Comparison of ENCODE assay signal across 8 cellular contexts in genomic region chr4:110622841-110623709, GRCh38. TPM values are rescaled to one million over a fixed set of nuclear protein-coding genes. Genes with fewer than 3 reads are reported as not detected.
DNase-seq lines count a peak whose midpoint lies in the region; ATAC-seq, FAIRE-seq and TF ChIP-seq lines count a peak whose summit lies in the region.

Gene PITX2, minus strand, starts transcription at chr4:110623077. Its CDS starts 617 bp downstream, at chr4:110622460.

- no peak within 1 kb of the TSS for H3K9ac ChIP-seq in endothelial cell of umbilical vein (replicated peaks; ENCODE audit: extremely low read depth, insufficient read depth, low read length)

- H3K4me2 ChIP-seq in endothelial cell of umbilical vein (ENCODE audit: insufficient read depth, low read length): peak within 1 kb of the TSS; percentile 45

- TF ChIP-seq POLR2A in endothelial cell of umbilical vein (IDR thresholded peaks at IDR 0.05; ENCODE audit: low read depth, low read length): no peak

- H3K27ac ChIP-seq in endothelial cell of umbilical vein (ENCODE audit: insufficient read depth, low read depth, low read length) (no peak within 1 kb of the TSS), muscle layer of duodenum (ENCODE audit: low read length) (no peak within 1 kb of the TSS), tibial artery (no peak within 1 kb of the TSS)

- peak within 1 kb of the TSS; percentile 19 to 50 (median 33) for H3K4me3 ChIP-seq in endothelial cell of umbilical vein (replicated peaks in 1 of 3; ENCODE audit: insufficient read depth in 1 of 3, low read depth in 1 of 3, low read length in 3 of 3)
- H3K4me3 ChIP-seq in muscle layer of duodenum (ENCODE audit: low read depth in 1 of 2, low read length in 2 of 2): peak within 1 kb of the TSS; percentile 21 to 69
- H3K4me3 ChIP-seq in tibial artery: peak within 1 kb of the TSS; percentile 42 to 47

- TF ChIP-seq CTCF in endothelial cell of umbilical vein (IDR thresholded peaks at IDR 0.05; ENCODE audit: extremely low read depth in 1 of 2, insufficient read depth in 1 of 2, low read depth in 1 of 2, low read length in 2 of 2) (no peak), tibial artery (IDR thresholded peaks at IDR 0.05) (no peak)

- POLR2A ChIA-PET in endothelial cell of umbilical vein (lab: Charles Lee): no interaction called here

- H4K20me1 ChIP-seq in endothelial cell of umbilical vein (replicated peaks; ENCODE audit: control insufficient read depth, extremely low read depth, insufficient read depth, low read length): peaks cover 3% of the 10 kb centered on the region

- BruUV-seq in endothelial cell of umbilical vein (replicated peaks; lab: Mats Ljungman, UMichigan): no TSS peak

- intact Hi-C loops in endothelial cell of umbilical vein (cut with micrococcal nuclease) (loop anchor here (2.0 to 5.0 kb wide), 2 partner anchors 88 to 1894 kb away; partner anchors contain the start of gene NEUROG2), tibial artery (cut with DNase I; ENCODE audit: low total_unique reads) (loop anchor here (10.0 kb wide), 1 partner anchor 662 kb away; no protein-coding TSS in a partner anchor)

- dilution Hi-C loops in endothelial cell of umbilical vein (cut with MboI; ENCODE audit: extremely low pct_ligation_motif_present, low sequenced_read_pairs): no loop called here

- peak within 1 kb of the TSS; percentile 69 for H2AFZ ChIP-seq in endothelial cell of umbilical vein (ENCODE audit: low read depth, low read length)

- CTCF ChIA-PET in endothelial cell of umbilical vein (lab: Charles Lee): interaction anchor here (1.1 kb wide), 2 partner anchors 8 to 9 kb away, joined by 3 to 4 read pairs; no protein-coding TSS in a partner anchor

- peak; percentile 96 for DNase-seq in COLO829 (ENCODE audit: low spot score)
- DNase-seq in HT-29 (ENCODE audit: low spot score): peak; percentile 93
- peak; percentile 97 for DNase-seq in T1000 (lab: John Stamatoyannopoulos, UW)
- peak; percentile 89 for DNase-seq in endothelial cell of umbilical vein (ENCODE audit: low read depth, low spot score)
- DNase-seq in tibial artery: no peak
- DNase-seq in Kasumi-1 (lab: John Stamatoyannopoulos, UW): no peak

- peaks cover 8% of the 10 kb centered on the region for H3K4me1 ChIP-seq in endothelial cell of umbilical vein (ENCODE audit: control insufficient read depth, extremely low read depth, insufficient read depth, low read length)
- H3K4me1 ChIP-seq in muscle layer of duodenum (ENCODE audit: control insufficient read depth in 1 of 2, insufficient read depth in 2 of 2, low read length in 2 of 2): peaks cover 0 to 35% of the 10 kb centered on the region in 2 donors
- peaks cover 4 to 31% (median 26%) of the 10 kb centered on the region in 4 donors for H3K4me1 ChIP-seq in tibial artery

- H3K9me3 ChIP-seq in endothelial cell of umbilical vein (replicated peaks; ENCODE audit: control insufficient read depth, insufficient read depth, low read length) (no peaks in the 10 kb centered on the region), muscle layer of duodenum (ENCODE audit: control insufficient read depth in 1 of 2, low read length in 2 of 2) (peaks cover 4 to 6% of the 10 kb centered on the region in 2 donors), tibial artery (peaks cover 0 to 6% (median 6%) of the 10 kb centered on the region in 3 donors)

- no peaks in the 10 kb centered on the region for H3K79me2 ChIP-seq in endothelial cell of umbilical vein (ENCODE audit: control insufficient read depth, insufficient read depth, low read length)

- no peaks in the 10 kb centered on the region for H3K9me1 ChIP-seq in endothelial cell of umbilical vein (replicated peaks; ENCODE audit: control insufficient read depth, extremely low read depth, insufficient read depth, low read length)

- H3K36me3 ChIP-seq in endothelial cell of umbilical vein (ENCODE audit: control insufficient read depth in 2 of 2, extremely low read depth in 1 of 2, insufficient read depth in 2 of 2, low read length in 2 of 2) (no peaks in the 10 kb centered on the region), muscle layer of duodenum (ENCODE audit: control insufficient read depth in 1 of 2, insufficient read depth in 2 of 2, low read length in 2 of 2) (no peaks in the 10 kb centered on the region), tibial artery (no peaks in the 10 kb centered on the region)

- H3K27me3 ChIP-seq in endothelial cell of umbilical vein (ENCODE audit: control insufficient read depth in 2 of 2, insufficient read depth in 2 of 2, low read length in 2 of 2) (peaks cover 93 to 100% of the 10 kb centered on the region in 2 experiments), muscle layer of duodenum (ENCODE audit: low read depth, low read length) (peaks cover 95% of the 10 kb centered on the region), tibial artery (peaks cover 5 to 100% of the 10 kb centered on the region in 2 donors)

- peak; percentile 90 for ATAC-seq in GM21367 (IDR thresholded peaks at IDR 0.05; ENCODE audit: unreplicated experiment)

- FAIRE-seq in endothelial cell of umbilical vein (lab: Jason Lieb, UNC): peak; percentile 76

TF ChIP-seq in endothelial cell of umbilical vein, 7 proteins besides CTCF, POLR2A, EP300 and RAD21:
- TF ChIP-seq JUN (IDR thresholded peaks at IDR 0.05; ENCODE audit: borderline replicate concordance, insufficient read depth, insufficient read length, low read depth): no peak
- TF ChIP-seq MAX (IDR thresholded peaks at IDR 0.05; ENCODE audit: insufficient read depth, insufficient read length): no peak
- no peak for TF ChIP-seq EZH2 (IDR thresholded peaks at IDR 0.05; ENCODE audit: borderline replicate concordance, low read depth, low read length, severe bottlenecking)
- TF ChIP-seq GATA2 (IDR thresholded peaks at IDR 0.05; ENCODE audit: insufficient read depth, insufficient read length, low read depth, low read length): no peak
- no peak for TF ChIP-seq POLR2AphosphoS5 (IDR thresholded peaks at IDR 0.05; ENCODE audit: insufficient read depth, low read depth, low read length)
- no peak for TF ChIP-seq FOS (IDR thresholded peaks at IDR 0.05; ENCODE audit: borderline replicate concordance, insufficient read depth, low read length)
- no peak for TF ChIP-seq MYC (IDR thresholded peaks at IDR 0.05; ENCODE audit: low read depth, low read length)

RNA-seq across cellular contexts. Expression of gene PITX2, which starts in this region (rescaled TPM):
- total RNA-seq in HT-29 (2014; rRNA removed; shearing (Covaris generic)): 8.6 and 10.3 TPM in 2 replicates
- total RNA-seq in endothelial cell of umbilical vein: 0.31 and 0.35 TPM in 2 replicates
- polyA plus RNA-seq in endothelial cell of umbilical vein: 0.04 and 0.11 TPM in 2 replicates
- polyA plus RNA-seq in endothelial cell of umbilical vein (2011; cell fraction: cytosol; rRNA removed): 0.09 TPM in 1 of 2 replicates, not detected in the other
- 0.16 and 0.18 TPM in 2 replicates for polyA plus RNA-seq in endothelial cell of umbilical vein (2011; cell fraction: nucleus; rRNA removed)
- not detected in 2 replicates for polyA plus RNA-seq in endothelial cell of umbilical vein (2012)
- not detected in 2 replicates for polyA minus RNA-seq in endothelial cell of umbilical vein
- polyA minus RNA-seq in endothelial cell of umbilical vein (2011; cell fraction: cytosol; rRNA and poly(A)+ RNA removed): 3.9 TPM
- not detected in 2 replicates for polyA minus RNA-seq in endothelial cell of umbilical vein (2011; cell fraction: nucleus; rRNA and poly(A)+ RNA removed)

Comparison
In these comparisons a context has a peak if more than half of its experiments do, and no peak if none do; other contexts are left out.
1. DNase-seq: peak in COLO829 (single experiment), HT-29 (single experiment), T1000 (single experiment) and endothelial cell of umbilical vein (single experiment); none in tibial artery (0 of 2) and Kasumi-1 (0 of 2).
2. Peak in every context shown above with its lines, with median percentiles within 50 percentile points of each other: H3K4me3 ChIP-seq.